25 cellular contexts compared by ENCODE assay signal in the genomic region with DNA sequence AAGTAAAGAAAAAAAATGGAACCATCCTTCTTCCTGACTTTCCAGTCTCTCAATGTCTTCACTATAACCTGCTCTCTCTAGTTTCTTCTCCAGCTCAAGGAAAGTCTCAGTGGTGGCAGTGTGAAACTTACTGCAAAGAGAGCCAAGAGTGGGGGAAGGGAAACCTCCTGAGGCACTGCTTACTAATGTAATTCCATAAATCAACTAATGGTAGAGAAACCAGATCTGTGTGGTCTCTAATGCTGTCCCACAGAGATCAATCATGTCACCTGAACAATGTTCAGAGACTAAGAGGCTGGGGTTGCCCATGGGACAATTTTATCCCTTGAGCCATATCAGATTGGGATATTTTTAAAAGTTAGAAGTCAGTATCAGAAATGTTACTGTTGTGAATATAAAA. TPM values are rescaled to one million over a fixed set of nuclear protein-coding genes. Genes with fewer than 3 reads are reported as not detected.
DNase-seq lines count a peak whose midpoint lies in the region; ATAC-seq and TF ChIP-seq lines count a peak whose summit lies in the region.
"Had no signal": no experiment of that assay in that cellular context is flagged by ENCODE, and none has a peak within 500 bp of the region (broad histone marks: within the 10 kb centered on the region; RNA-seq: fewer than 3 reads in every experiment).

No MANE protein-coding gene starts in this region.

- H3K4me1 Mint-ChIP-seq in nephron progenitor cell = peaks cover 65% of the 10 kb centered on the region

- H3K4me3 ChIP-seq in BE2C (ENCODE audit: low read depth, low read length) (peak overlapping the region; percentile 23), body of pancreas (no peak overlapping the region)
- H3K4me3 ChIP-seq: heart left ventricle, transverse colon had no signal

- DNase-seq in BE2C = peak; percentile 76
- peak; percentile 27 for DNase-seq in HEK293T (ENCODE audit: extremely low spot score)
- peak; percentile 34 to 64 (median 56) for DNase-seq in body of pancreas
- DNase-seq in nephron progenitor cell = peak; percentile 39
- no peak for DNase-seq in GM20000 (ENCODE audit: low spot score)
- no peak for DNase-seq in NCI-H2029 treated with DMSO at 0.1 percent for 48 hours (lab: John Stamatoyannopoulos, UW)
- DNase-seq in NCI-H526 treated with DMSO at 0.1 percent for 48 hours (lab: John Stamatoyannopoulos, UW) = no peak
- DNase-seq in HPDE6-E6E7 (ENCODE audit: extremely low spot score) = no peak
- DNase-seq: activated CD4-positive, alpha-beta memory T cell treated with anti-CD3 and anti-CD28 coated beads for 36 hours; activated naive CD4-positive, alpha-beta T cell treated with anti-CD3 and anti-CD28 coated beads for 36 hours; activated T-cell treated with anti-CD3 and anti-CD28 coated beads, Interleukin-2, amount 50 U/mL, for 1 hour; aorta; CD8-positive, alpha-beta T cell; EL; heart left ventricle; kidney glomerular epithelial cell; mesendoderm; NCI-H1048; right cardiac atrium; Right ventricle myocardium superior; stimulated activated naive B cell treated with anti-CD40 and anti-IgM and Interleukin-4, amounts not matched to agents 10 μg/mL and 1 μg/mL and 100 μg/mL, for 72 hours; T-helper 17 cell; transverse colon had no signal

- intact Hi-C loops in body of pancreas (cut with DNase I) = no loop called here

- H3K27me3 ChIP-seq in BE2C (no peaks in the 10 kb centered on the region), body of pancreas (no peaks in the 10 kb centered on the region)

- H3K36me3 ChIP-seq in BE2C (no peaks in the 10 kb centered on the region), body of pancreas (replicated peaks in 1 of 2; ENCODE audit: insufficient read depth in 1 of 2, low read depth in 2 of 2) (no peaks in the 10 kb centered on the region)
- H3K36me3 ChIP-seq: heart left ventricle, neutrophil, transverse colon had no signal

- peak overlapping the region in 3 of 4 donors; percentile 10 to 18 (median 12) for H3K27ac ChIP-seq in body of pancreas
- H3K27ac ChIP-seq: heart left ventricle, neutrophil had no signal

- H3K4me1 ChIP-seq in BE2C = peaks cover 24% of the 10 kb centered on the region
- peaks cover 31% of the 10 kb centered on the region for H3K4me1 ChIP-seq in body of pancreas

- no peak for TF ChIP-seq POLR2A in body of pancreas (IDR thresholded peaks at IDR 0.05)

- CTCF ChIA-PET in HEK293T (lab: Yijun Ruan, JAX) = interaction anchor here (0.7 kb wide), 1 partner anchor 88 kb away, joined by 3 read pairs; no protein-coding TSS in a partner anchor

- POLR2A ChIA-PET in HEK293T (lab: Yijun Ruan, JAX) = no interaction called here

- H3K27ac Mint-ChIP-seq in nephron progenitor cell = peak overlapping the region; percentile 76
- H3K27ac Mint-ChIP-seq: activated CD4-positive, alpha-beta memory T cell treated with anti-CD3 and anti-CD28 coated beads for 36 hours; activated naive CD4-positive, alpha-beta T cell treated with anti-CD3 and anti-CD28 coated beads for 36 hours; CD8-positive, alpha-beta T cell; stimulated activated naive B cell treated with anti-CD40 and anti-IgM and Interleukin-4, amounts not matched to agents 10 μg/mL and 1 μg/mL and 100 μg/mL, for 72 hours; T-helper 17 cell; WTC11 had no signal

- no peaks in the 10 kb centered on the region for H3K9me3 ChIP-seq in BE2C
- H3K9me3 ChIP-seq in body of pancreas = no peaks in the 10 kb centered on the region
- H3K9me3 ChIP-seq: heart left ventricle, neutrophil, transverse colon had no signal

- H3K4me3 Mint-ChIP-seq in nephron progenitor cell = peak overlapping the region; percentile 83
- H3K4me3 Mint-ChIP-seq: activated CD4-positive, alpha-beta memory T cell treated with anti-CD3 and anti-CD28 coated beads for 36 hours; activated naive CD4-positive, alpha-beta T cell treated with anti-CD3 and anti-CD28 coated beads for 36 hours; CD8-positive, alpha-beta T cell; stimulated activated naive B cell treated with anti-CD40 and anti-IgM and Interleukin-4, amounts not matched to agents 10 μg/mL and 1 μg/mL and 100 μg/mL, for 72 hours; T-helper 17 cell; WTC11 had no signal

- ATAC-seq in body of pancreas = peak; percentile 46
- ATAC-seq: CD8-positive, alpha-beta T cell; heart left ventricle; right cardiac atrium; stimulated activated naive B cell treated with anti-CD40 and anti-IgM and Interleukin-4, amounts not matched to agents 10 μg/mL and 1 μg/mL and 100 μg/mL, for 72 hours; T-helper 17 cell; WTC11 had no signal

- H3K27me3 Mint-ChIP-seq in nephron progenitor cell (ENCODE audit: low read depth, poor library complexity) = peaks cover 2% of the 10 kb centered on the region

- H3K36me3 Mint-ChIP-seq in nephron progenitor cell (ENCODE audit: low read depth) = peaks cover 16% of the 10 kb centered on the region
- H3K36me3 Mint-ChIP-seq: activated CD4-positive, alpha-beta memory T cell treated with anti-CD3 and anti-CD28 coated beads for 36 hours; CD8-positive, alpha-beta T cell; stimulated activated naive B cell treated with anti-CD40 and anti-IgM and Interleukin-4, amounts not matched to agents 10 μg/mL and 1 μg/mL and 100 μg/mL, for 72 hours; WTC11 had no signal

- no peaks in the 10 kb centered on the region for H3K9me3 Mint-ChIP-seq in nephron progenitor cell
- H3K9me3 Mint-ChIP-seq: activated CD4-positive, alpha-beta memory T cell treated with anti-CD3 and anti-CD28 coated beads for 36 hours; activated naive CD4-positive, alpha-beta T cell treated with anti-CD3 and anti-CD28 coated beads for 36 hours; CD8-positive, alpha-beta T cell; stimulated activated naive B cell treated with anti-CD40 and anti-IgM and Interleukin-4, amounts not matched to agents 10 μg/mL and 1 μg/mL and 100 μg/mL, for 72 hours; WTC11 had no signal

- TF ChIP-seq CTCF in BE2C (IDR thresholded peaks at IDR 0.05; ENCODE audit: low read depth, low read length) (no peak), body of pancreas (IDR thresholded peaks at IDR 0.05) (peak in 4 of 7 experiments; percentile 11 to 34 (median 18)), nephron progenitor cell (IDR thresholded peaks at IDR 0.05) (no peak), GM20000 (IDR thresholded peaks at IDR 0.05; ENCODE audit: extremely low read depth, missing control alignments) (no peak)

TF ChIP-seq in HEK293T, 16 proteins besides CTCF, POLR2A, EP300 and RAD21:
- no peak for TF ChIP-seq FOXM1 (IDR thresholded peaks at IDR 0.05; ENCODE audit: borderline replicate concordance)
- TF ChIP-seq, protein P1, sequence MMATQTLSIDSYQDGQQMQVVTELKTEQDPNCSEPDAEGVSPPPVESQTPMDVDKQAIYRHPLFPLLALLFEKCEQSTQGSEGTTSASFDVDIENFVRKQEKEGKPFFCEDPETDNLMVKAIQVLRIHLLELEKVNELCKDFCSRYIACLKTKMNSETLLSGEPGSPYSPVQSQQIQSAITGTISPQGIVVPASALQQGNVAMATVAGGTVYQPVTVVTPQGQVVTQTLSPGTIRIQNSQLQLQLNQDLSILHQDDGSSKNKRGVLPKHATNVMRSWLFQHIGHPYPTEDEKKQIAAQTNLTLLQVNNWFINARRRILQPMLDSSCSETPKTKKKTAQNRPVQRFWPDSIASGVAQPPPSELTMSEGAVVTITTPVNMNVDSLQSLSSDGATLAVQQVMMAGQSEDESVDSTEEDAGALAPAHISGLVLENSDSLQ (IDR thresholded peaks at IDR 0.05) = peak; percentile 90

RNA-seq across cellular contexts. Expression of gene CXXC4, which starts 7.6 kb away (rescaled TPM):
- 12.3 TPM for polyA plus RNA-seq in BE2C (2012; ENCODE audit: insufficient read depth, insufficient read length, low read depth)
- 1 to 10 TPM; 3.6 to 3.9 TPM for total RNA-seq in body of pancreas
- total RNA-seq: activated CD4-positive, alpha-beta memory T cell treated with anti-CD3 and anti-CD28 coated beads for 36 hours; activated naive CD4-positive, alpha-beta T cell treated with anti-CD3 and anti-CD28 coated beads for 36 hours; CD8-positive, alpha-beta T cell had no signal

Comparison
In these comparisons a context has a peak if more than half of its experiments do, and no peak if none do; other contexts are left out.
1. DNase-seq: peak in BE2C (single experiment), HEK293T (single experiment), body of pancreas (4 of 4) and nephron progenitor cell (single experiment); none in GM20000 (single experiment), NCI-H2029 treated with DMSO at 0.1 percent for 48 hours (single experiment), NCI-H526 treated with DMSO at 0.1 percent for 48 hours (single experiment) and HPDE6-E6E7 (single experiment).
2. CTCF ChIP-seq: peak in body of pancreas (4 of 7); none in BE2C (single experiment), nephron progenitor cell (single experiment) and GM20000 (single experiment).